In genomic region chr2:158905824-158906223, GRCh38 we compare ENCODE assay signal across 27 cellular contexts.
"Had no signal": no experiment of that assay in that cellular context is flagged by ENCODE, and none has a peak within 500 bp of the region (broad histone marks: within the 10 kb centered on the region; RNA-seq: fewer than 3 reads in every experiment).

No MANE protein-coding gene starts in this region.

- H3K4me2 ChIP-seq: SK-N-SH had no signal

- H3K27ac ChIP-seq: brain microvascular endothelial cell, cardiac muscle cell, Peyer's patch, RWPE1, SJCRH30 had no signal

- H3K9me3 Mint-ChIP-seq: activated T-cell treated with anti-CD3 and anti-CD28 coated beads, Interleukin-2, amount 50 U/mL, for 24 hours; activated T-helper 1 cell treated with anti-CD3 and anti-CD28 coated beads, Interleukin-12 subunit alpha, Interleukin-12 subunit beta, Interleukin-2, Interleukin-4 antibody, amounts not matched to agents 30 ng/mL and 10 ng/mL and 1 ng/mL, durations not matched to agents 14 hours and 24 hours and 36 hours; T-helper 2 cell treated with Interferon-gamma antibody and Interleukin-4, amounts not matched to agents 5 μg/mL and 100 μg/mL, for 36 hours had no signal

- ATAC-seq: activated CD8-positive, alpha-beta T cell treated with anti-CD3 and anti-CD28 coated beads, Interleukin-2, amount 10 ng/mL, durations not matched to agents 7 days and 5 days; K562 had no signal

- H3K27me3 Mint-ChIP-seq: activated naive CD8-positive, alpha-beta T cell; activated T-cell treated with anti-CD3 and anti-CD28 coated beads, Interleukin-2, amount 50 U/mL, for 24 hours had no signal

- H3K4me1 ChIP-seq: Peyer's patch, SJCRH30 had no signal

- H3K9me3 ChIP-seq: Peyer's patch, SJCRH30, SK-N-SH had no signal

- H3K9ac ChIP-seq: SK-N-SH had no signal

- H3K36me3 Mint-ChIP-seq: activated naive CD8-positive, alpha-beta T cell had no signal

- H3K36me3 ChIP-seq: brain microvascular endothelial cell, cardiac muscle cell, Peyer's patch, SJCRH30 had no signal

- H3K27ac Mint-ChIP-seq: activated CD8-positive, alpha-beta T cell treated with anti-CD3 and anti-CD28 coated beads, Interleukin-2, amount 10 ng/mL, durations not matched to agents 7 days and 5 days; activated naive CD8-positive, alpha-beta T cell; activated T-cell treated with anti-CD3 and anti-CD28 coated beads, Interleukin-2, amount 50 U/mL, for 24 hours; activated T-helper 1 cell treated with anti-CD3 and anti-CD28 coated beads, Interleukin-12 subunit alpha, Interleukin-12 subunit beta, Interleukin-2, Interleukin-4 antibody, amounts not matched to agents 30 ng/mL and 10 ng/mL and 1 ng/mL, durations not matched to agents 14 hours and 24 hours and 36 hours; T-helper 2 cell treated with Interferon-gamma antibody and Interleukin-4, amounts not matched to agents 5 μg/mL and 100 μg/mL, for 36 hours had no signal

- H3K27me3 ChIP-seq: brain microvascular endothelial cell, cardiac muscle cell, Peyer's patch, SJCRH30 had no signal

- H3K4me3 ChIP-seq: cardiac muscle cell, K562, Peyer's patch, SJCRH30 had no signal

- H3K4me3 Mint-ChIP-seq: activated CD8-positive, alpha-beta T cell treated with anti-CD3 and anti-CD28 coated beads, Interleukin-2, amount 10 ng/mL, durations not matched to agents 7 days and 5 days; activated naive CD8-positive, alpha-beta T cell; activated T-cell treated with anti-CD3 and anti-CD28 coated beads, Interleukin-2, amount 50 U/mL, for 24 hours; activated T-helper 1 cell treated with anti-CD3 and anti-CD28 coated beads, Interleukin-12 subunit alpha, Interleukin-12 subunit beta, Interleukin-2, Interleukin-4 antibody, amounts not matched to agents 30 ng/mL and 10 ng/mL and 1 ng/mL, durations not matched to agents 14 hours and 24 hours and 36 hours; T-helper 2 cell treated with Interferon-gamma antibody and Interleukin-4, amounts not matched to agents 5 μg/mL and 100 μg/mL, for 36 hours had no signal

- DNase-seq: activated CD4-positive, alpha-beta T cell treated with anti-CD3 and anti-CD28 coated beads for 48 hours; activated CD4-positive, alpha-beta T cell treated with anti-CD3 and anti-CD28 coated beads, Interleukin-2, amount 50 U/mL, for 4 hours; activated CD4-positive, CD25-positive, alpha-beta regulatory T cell treated with anti-CD3 and anti-CD28 coated beads, Interleukin-2, amount 50 U/mL, for 72 hours; activated CD8-positive, alpha-beta memory T cell treated with anti-CD3 and anti-CD28 coated beads, Interleukin-2, amount 50 U/mL, for 48 hours; activated CD8-positive, alpha-beta T cell treated with anti-CD3 and anti-CD28 coated beads, Interleukin-2, amount 10 ng/mL, durations not matched to agents 7 days and 5 days; activated effector memory CD4-positive, alpha-beta T cell treated with Interleukin-2 at 50 U/mL for 16 hours; activated naive CD4-positive, alpha-beta T cell treated with Interleukin-2 at 50 U/mL for 16 hours; activated T-cell treated with anti-CD3 and anti-CD28 coated beads, Interleukin-2, amount 50 U/mL, for 24 hours; amygdala; brain microvascular endothelial cell; Karpas-422; NCI-H146; NCI-H187 treated with DMSO at 0.1 percent for 48 hours; NCI-H2081 treated with DMSO at 0.1 percent for 48 hours; NCI-H446; NCI-H524; Peyer's patch; Right ventricle myocardium superior; SJCRH30; SK-N-SH; SW 1271 had no signal
